ENCODE assay signal across 8 cellular contexts in genomic region chr4:4859799-4860380, GRCh38. TPM values are rescaled to one million over a fixed set of nuclear protein-coding genes. Genes with fewer than 3 reads are reported as not detected.
A peak's percentile ranks its signal among the peaks of the same experiment; 100 is the strongest.
DNase-seq lines count a peak whose midpoint lies in the region; TF ChIP-seq lines count a peak whose summit lies in the region.

No MANE protein-coding gene starts in this region.

- no peak overlapping the region for H2AK5ac ChIP-seq in H9 (ENCODE audit: insufficient read length, low read length)

- peak overlapping the region; percentile 3 for H3K4me2 ChIP-seq in H9 (ENCODE audit: insufficient read depth, insufficient read length, low read length)

- POLR2A ChIA-PET in activated CD4-positive, alpha-beta memory T cell treated with anti-CD3 and anti-CD28 coated beads for 36 hours (lab: Charles Lee): no interaction called here

- no peak overlapping the region for H2BK120ac ChIP-seq in H9 (ENCODE audit: low read depth, low read length, poor library complexity, severe bottlenecking)

- H3K79me1 ChIP-seq in H9 (ENCODE audit: insufficient read depth, low read depth, low read length, poor library complexity, severe bottlenecking): no peaks in the 10 kb centered on the region

- H3K27me3 ChIP-seq in H9 (ENCODE audit: insufficient read depth, low read length) (peaks cover 91% of the 10 kb centered on the region), rectal smooth muscle tissue (ENCODE audit: control insufficient read depth, insufficient read depth, low read length) (peaks cover 73% of the 10 kb centered on the region)

- H3K23ac ChIP-seq in H9 (ENCODE audit: insufficient read length, low read depth, low read length): no peak overlapping the region

- CTCF ChIA-PET in activated CD4-positive, alpha-beta memory T cell treated with anti-CD3 and anti-CD28 coated beads for 36 hours (lab: Charles Lee): no interaction called here

- no peak overlapping the region for H3T11ph ChIP-seq in H9 (ENCODE audit: low read length)

- H3K4me3 ChIP-seq in fibroblast of the aortic adventitia (ENCODE audit: low read depth, low read length) (peak overlapping the region; percentile 94), rectal smooth muscle tissue (ENCODE audit: low read length) (peak overlapping the region; percentile 70)

- H3K4me3 Mint-ChIP-seq in H9: no peak overlapping the region
- no peak overlapping the region for H3K4me3 Mint-ChIP-seq in activated CD4-positive, alpha-beta memory T cell treated with anti-CD3 and anti-CD28 coated beads for 36 hours

- peaks cover 8% of the 10 kb centered on the region for H4K20me1 ChIP-seq in H9 (ENCODE audit: control insufficient read depth, insufficient read depth, insufficient read length)

- no peak overlapping the region for H4K5ac ChIP-seq in H9 (ENCODE audit: insufficient read length, low read depth, low read length)

- no peak overlapping the region for H3K18ac ChIP-seq in H9 (ENCODE audit: insufficient read length, low read depth, low read length)

- no peak overlapping the region for H3K27ac Mint-ChIP-seq in H9
- H3K27ac Mint-ChIP-seq in activated CD4-positive, alpha-beta memory T cell treated with anti-CD3 and anti-CD28 coated beads for 36 hours: no peak overlapping the region

- H3K4me1 Mint-ChIP-seq in H9: peaks cover 10 to 53% of the 10 kb centered on the region in 2 experiments
- peaks cover 36% of the 10 kb centered on the region for H3K4me1 Mint-ChIP-seq in activated CD4-positive, alpha-beta memory T cell treated with anti-CD3 and anti-CD28 coated beads for 36 hours (ENCODE audit: low read depth)

- H2BK12ac ChIP-seq in H9 (ENCODE audit: insufficient read length, low read depth, low read length): no peak overlapping the region

- H3K9ac ChIP-seq in H9 (ENCODE audit: extremely low read depth, insufficient read length, low read length) (no peak overlapping the region), rectal smooth muscle tissue (ENCODE audit: low read length) (no peak overlapping the region)

- no peak overlapping the region for H3K4ac ChIP-seq in H9 (ENCODE audit: low read depth, low read length)

- no peak overlapping the region for H2BK15ac ChIP-seq in H9 (ENCODE audit: low read depth, low read length)

- no peaks in the 10 kb centered on the region for H3K36me3 ChIP-seq in rectal smooth muscle tissue (ENCODE audit: control insufficient read depth, insufficient read depth, low read length)

- WGBS in H9 (ENCODE audit: extremely low coverage, insufficient read length, low lambda C conversion rate): no CpG with 5 or more reads among the region's 65 CpGs

- H3K79me2 ChIP-seq in H9 (ENCODE audit: insufficient read depth, low read length): no peaks in the 10 kb centered on the region

- peaks cover 0 to 11% of the 10 kb centered on the region in 2 experiments for H3K9me3 Mint-ChIP-seq in H9
- H3K9me3 Mint-ChIP-seq in activated CD4-positive, alpha-beta memory T cell treated with anti-CD3 and anti-CD28 coated beads for 36 hours: no peaks in the 10 kb centered on the region

- no peak overlapping the region for H3K27ac ChIP-seq in H9 (ENCODE audit: insufficient read length, low read depth, low read length)
- H3K27ac ChIP-seq in rectal smooth muscle tissue (ENCODE audit: low read depth, low read length): no peak overlapping the region

- H2BK5ac ChIP-seq in H9 (ENCODE audit: insufficient read length, low read length): no peak overlapping the region

- DNase-seq in GM10266 (ENCODE audit: extremely low spot score): no peak
- no peak for DNase-seq in H9
- DNase-seq in NCI-H69 (lab: John Stamatoyannopoulos, UW): peak; percentile 51
- DNase-seq in fibroblast of the aortic adventitia (ENCODE audit: low read depth): no peak
- DNase-seq in activated CD4-positive, alpha-beta memory T cell treated with anti-CD3 and anti-CD28 coated beads for 36 hours: no peak
- no peak for DNase-seq in activated gamma-delta T cell (lab: John Stamatoyannopoulos, UW)
- no peak for DNase-seq in effector CD4-positive, alpha-beta T cell

- no peak overlapping the region for H2AFZ ChIP-seq in H9 (ENCODE audit: low read length)

- peak; percentile 10 for TF ChIP-seq CTCF in GM10266 (IDR thresholded peaks at IDR 0.05; ENCODE audit: control insufficient read depth, insufficient read depth, low read depth, missing control alignments)
- no peak for TF ChIP-seq CTCF in H9 (conservative IDR thresholded peaks at IDR 0.05)
- TF ChIP-seq CTCF in fibroblast of the aortic adventitia (IDR thresholded peaks at IDR 0.05; ENCODE audit: insufficient read depth, low read length): no peak

- H3K23me2 ChIP-seq in H9 (ENCODE audit: insufficient read length, low read depth, low read length, poor library complexity, severe bottlenecking): peaks cover 5% of the 10 kb centered on the region

- H4K8ac ChIP-seq in H9 (replicated peaks; ENCODE audit: insufficient read length, low read depth, low read length): no peak overlapping the region

- H3K9me3 ChIP-seq in H9 (ENCODE audit: control insufficient read depth, low read depth, low read length): no peaks in the 10 kb centered on the region

- H3K56ac ChIP-seq in H9 (ENCODE audit: insufficient read length, low read depth, low read length): no peak overlapping the region

- H3K14ac ChIP-seq in H9 (ENCODE audit: insufficient read depth, low read length): no peak overlapping the region

- H3K4me1 ChIP-seq in H9 (ENCODE audit: insufficient read depth, low read length) (0 out of 2 replicates have a peak, but pooled peaks cover 3% of the 10 kb centered on the region), rectal smooth muscle tissue (ENCODE audit: control insufficient read depth, insufficient read depth, low read length) (no peaks in the 10 kb centered on the region)

- no peak overlapping the region for H4K91ac ChIP-seq in H9 (ENCODE audit: insufficient read length, low read depth, low read length)

- H2BK20ac ChIP-seq in H9 (ENCODE audit: low read depth, low read length, poor library complexity, severe bottlenecking): no peak overlapping the region

- peaks cover 46% of the 10 kb centered on the region for H3K27me3 Mint-ChIP-seq in H9 (ENCODE audit: low read depth)
- H3K27me3 Mint-ChIP-seq in activated CD4-positive, alpha-beta memory T cell treated with anti-CD3 and anti-CD28 coated beads for 36 hours: peaks cover 79% of the 10 kb centered on the region

- no peaks in the 10 kb centered on the region; a peak in 2 of 7 replicates for H3K36me3 Mint-ChIP-seq in H9 (ENCODE audit: insufficient read depth in 1 of 3, low read depth in 3 of 3)
- peaks cover 4% of the 10 kb centered on the region for H3K36me3 Mint-ChIP-seq in activated CD4-positive, alpha-beta memory T cell treated with anti-CD3 and anti-CD28 coated beads for 36 hours

- intact Hi-C loops in activated CD4-positive, alpha-beta memory T cell treated with anti-CD3 and anti-CD28 coated beads for 36 hours (cut with micrococcal nuclease): loop anchor here (5.0 kb wide), 1 partner anchor 183 kb away; no protein-coding TSS in a partner anchor

RNA-seq across cellular contexts. Expression of gene MSX1, which starts 0.4 kb away (rescaled TPM):
- not detected in 2 replicates for total RNA-seq in H9 (2021)
- total RNA-seq in fibroblast of the aortic adventitia (ENCODE audit: low replicate concordance): 4.3 and 17.6 TPM in 2 replicates
- under 1 TPM in 1 of 2 experiments, not detected in 1; 0.12 TPM for total RNA-seq in activated CD4-positive, alpha-beta memory T cell treated with anti-CD3 and anti-CD28 coated beads for 36 hours
